1 cellular context compared by ENCODE assay signal in genomic region chr1:153728305-153729066, GRCh38.
TF ChIP-seq lines count a peak whose summit lies in the region.

No MANE protein-coding gene starts in this region.

TF ChIP-seq in GM12878, 131 proteins besides CTCF, POLR2A, EP300 and RAD21 (continued from another document):
- TF ChIP-seq NFIC (IDR thresholded peaks at IDR 0.05; ENCODE audit: low read depth, low read length): no peak
- peak; percentile 62 for TF ChIP-seq IKZF1 (conservative IDR thresholded peaks at IDR 0.05)
- no peak for TF ChIP-seq ZNF217 (IDR thresholded peaks at IDR 0.05)
- no peak for TF ChIP-seq SMAD1 (IDR thresholded peaks at IDR 0.05; ENCODE audit: low read depth, partially characterized antibody)
- no peak for TF ChIP-seq SP1 (IDR thresholded peaks at IDR 0.05; ENCODE audit: low read depth, low read length)
- TF ChIP-seq SMAD5 (IDR thresholded peaks at IDR 0.05; ENCODE audit: low read depth): peak; percentile 4; the same call in 1 of the 2 replicates
- no peak for TF ChIP-seq ZZZ3 (IDR thresholded peaks at IDR 0.05; ENCODE audit: control insufficient read depth, insufficient read length, low read depth)
- TF ChIP-seq ETV6 (conservative IDR thresholded peaks at IDR 0.05 in 1 of 2, IDR thresholded peaks at IDR 0.05 in 1 of 2; ENCODE audit: borderline replicate concordance in 1 of 2, low read depth in 1 of 2): no peak
- TF ChIP-seq STAT3 (IDR thresholded peaks at IDR 0.05; ENCODE audit: low read depth, low read length): no peak
- no peak for TF ChIP-seq HCFC1 (IDR thresholded peaks at IDR 0.05; ENCODE audit: low read length)
- no peak for TF ChIP-seq TARDBP (IDR thresholded peaks at IDR 0.05; ENCODE audit: borderline replicate concordance)
- TF ChIP-seq SRF (IDR thresholded peaks at IDR 0.05; ENCODE audit: low read depth in 2 of 2, low read length in 2 of 2): no peak
- no peak for TF ChIP-seq E2F4 (IDR thresholded peaks at IDR 0.05; ENCODE audit: low read depth, low read length)
- no peak for TF ChIP-seq JUND (IDR thresholded peaks at IDR 0.05; ENCODE audit: low read depth, low read length)
- TF ChIP-seq MYC (IDR thresholded peaks at IDR 0.05; ENCODE audit: insufficient read depth, insufficient read length, insufficient replicate concordance, low read length, severe bottlenecking): no peak
- no peak for TF ChIP-seq ASH2L (IDR thresholded peaks at IDR 0.05; ENCODE audit: borderline replicate concordance, low read depth)
- 0 out of 2 replicates have a peak, but pooled peaks have one; percentile 25 for TF ChIP-seq MXI1 (IDR thresholded peaks at IDR 0.05; ENCODE audit: low read depth, low read length)
- TF ChIP-seq NRF1 (conservative IDR thresholded peaks at IDR 0.05; ENCODE audit: low read depth, low read length): no peak
- TF ChIP-seq CHD4 (IDR thresholded peaks at IDR 0.05): no peak
- no peak for TF ChIP-seq TAF1 (IDR thresholded peaks at IDR 0.05; ENCODE audit: borderline replicate concordance, low read depth, low read length)
- TF ChIP-seq, protein P1, sequence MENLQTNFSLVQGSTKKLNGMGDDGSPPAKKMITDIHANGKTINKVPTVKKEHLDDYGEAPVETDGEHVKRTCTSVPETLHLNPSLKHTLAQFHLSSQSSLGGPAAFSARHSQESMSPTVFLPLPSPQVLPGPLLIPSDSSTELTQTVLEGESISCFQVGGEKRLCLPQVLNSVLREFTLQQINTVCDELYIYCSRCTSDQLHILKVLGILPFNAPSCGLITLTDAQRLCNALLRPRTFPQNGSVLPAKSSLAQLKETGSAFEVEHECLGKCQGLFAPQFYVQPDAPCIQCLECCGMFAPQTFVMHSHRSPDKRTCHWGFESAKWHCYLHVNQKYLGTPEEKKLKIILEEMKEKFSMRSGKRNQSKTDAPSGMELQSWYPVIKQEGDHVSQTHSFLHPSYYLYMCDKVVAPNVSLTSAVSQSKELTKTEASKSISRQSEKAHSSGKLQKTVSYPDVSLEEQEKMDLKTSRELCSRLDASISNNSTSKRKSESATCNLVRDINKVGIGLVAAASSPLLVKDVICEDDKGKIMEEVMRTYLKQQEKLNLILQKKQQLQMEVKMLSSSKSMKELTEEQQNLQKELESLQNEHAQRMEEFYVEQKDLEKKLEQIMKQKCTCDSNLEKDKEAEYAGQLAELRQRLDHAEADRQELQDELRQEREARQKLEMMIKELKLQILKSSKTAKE (IDR thresholded peaks at IDR 0.05; ENCODE audit: low read depth, poor library complexity, severe bottlenecking): no peak
- no peak for TF ChIP-seq NR2C2 (IDR thresholded peaks at IDR 0.05; ENCODE audit: borderline replicate concordance, control insufficient read depth, insufficient read length, low read depth)
- TF ChIP-seq EGR1 (IDR thresholded peaks at IDR 0.05; ENCODE audit: borderline replicate concordance in 1 of 2, low read depth in 2 of 2, low read length in 2 of 2): peak in 1 of 2 experiments; percentile 10; a peak in 1 of 3 replicates
- TF ChIP-seq, protein P2, sequence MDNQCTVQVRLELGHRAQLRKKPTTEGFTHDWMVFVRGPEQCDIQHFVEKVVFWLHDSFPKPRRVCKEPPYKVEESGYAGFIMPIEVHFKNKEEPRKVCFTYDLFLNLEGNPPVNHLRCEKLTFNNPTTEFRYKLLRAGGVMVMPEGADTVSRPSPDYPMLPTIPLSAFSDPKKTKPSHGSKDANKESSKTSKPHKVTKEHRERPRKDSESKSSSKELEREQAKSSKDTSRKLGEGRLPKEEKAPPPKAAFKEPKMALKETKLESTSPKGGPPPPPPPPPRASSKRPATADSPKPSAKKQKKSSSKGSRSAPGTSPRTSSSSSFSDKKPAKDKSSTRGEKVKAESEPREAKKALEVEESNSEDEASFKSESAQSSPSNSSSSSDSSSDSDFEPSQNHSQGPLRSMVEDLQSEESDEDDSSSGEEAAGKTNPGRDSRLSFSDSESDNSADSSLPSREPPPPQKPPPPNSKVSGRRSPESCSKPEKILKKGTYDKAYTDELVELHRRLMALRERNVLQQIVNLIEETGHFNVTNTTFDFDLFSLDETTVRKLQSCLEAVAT (IDR thresholded peaks at IDR 0.05): peak; percentile 80
- no peak for TF ChIP-seq CUX1 (IDR thresholded peaks at IDR 0.05; ENCODE audit: insufficient replicate concordance, low read depth, low read length)
